8 cellular contexts compared by ENCODE assay signal in genomic region chr16:10577305-10578202, GRCh38. TPM values are rescaled to one million over a fixed set of nuclear protein-coding genes. Genes with fewer than 3 reads are reported as not detected.
DNase-seq lines count a peak whose midpoint lies in the region; ATAC-seq and TF ChIP-seq lines count a peak whose summit lies in the region.

No MANE protein-coding gene starts in this region.

- TF ChIP-seq EP300 in stomach (IDR thresholded peaks at IDR 0.05) = no peak

- H3K14ac ChIP-seq in IMR-90 (replicated peaks; ENCODE audit: low read depth, low read length) = 0 out of 2 replicates have a peak overlapping the region, but pooled peaks have one; percentile 4

- H3K27me3 ChIP-seq in IMR-90 (ENCODE audit: control insufficient read depth, insufficient read depth, low read length) (no peaks in the 10 kb centered on the region), adipocyte (replicated peaks; ENCODE audit: control insufficient read depth, insufficient read depth, low read length) (no peaks in the 10 kb centered on the region), stomach (peaks cover 0 to 21% (median 0%) of the 10 kb centered on the region in 3 donors)

- H2AK9ac ChIP-seq in IMR-90 (replicated peaks; ENCODE audit: low read depth, low read length, poor library complexity) = peak overlapping the region; percentile 90

- peak overlapping the region; percentile 60 for H3K4ac ChIP-seq in IMR-90 (ENCODE audit: low read depth, low read length)

- H3K9me3 Mint-ChIP-seq in T-helper 2 cell treated with Interferon-gamma antibody and Interleukin-4, amounts not matched to agents 5 μg/mL and 100 μg/mL, for 36 hours = no peaks in the 10 kb centered on the region

- peak overlapping the region in 1 of 2 experiments; percentile 24; a peak in 1 of 4 replicates for H4K8ac ChIP-seq in IMR-90 (ENCODE audit: low read depth in 2 of 2, low read length in 2 of 2)

- peaks cover 20 to 56% of the 10 kb centered on the region in 2 experiments for H3K79me1 ChIP-seq in IMR-90 (ENCODE audit: low read depth in 1 of 2, low read length in 2 of 2)

- peaks cover 2% of the 10 kb centered on the region for H3K4me1 Mint-ChIP-seq in T-helper 2 cell treated with Interferon-gamma antibody and Interleukin-4, amounts not matched to agents 5 μg/mL and 100 μg/mL, for 36 hours (ENCODE audit: low read depth)

- H3K4me1 ChIP-seq in IMR-90 (ENCODE audit: control insufficient read depth, insufficient read depth, low read length) = peaks cover 27% of the 10 kb centered on the region
- H3K4me1 ChIP-seq in adipocyte (ENCODE audit: control insufficient read depth, insufficient read depth, low read length) = peaks cover 41% of the 10 kb centered on the region
- peaks cover 37 to 75% (median 57%) of the 10 kb centered on the region in 4 donors for H3K4me1 ChIP-seq in stomach

- H4K91ac ChIP-seq in IMR-90 (ENCODE audit: insufficient read depth, low read depth, low read length) = no peak overlapping the region

- no peak overlapping the region for H3K18ac ChIP-seq in IMR-90 (ENCODE audit: low read depth, low read length)

- H3K9me1 ChIP-seq in IMR-90 (ENCODE audit: insufficient read depth, low read length) = peaks cover 22% of the 10 kb centered on the region; the same call in 1 of the 2 replicates

- peaks cover 4% of the 10 kb centered on the region; the same call in 1 of the 2 replicates for H4K20me1 ChIP-seq in IMR-90 (ENCODE audit: insufficient read depth, low read length)

- H3K27ac ChIP-seq in IMR-90 (ENCODE audit: insufficient read depth, low read length) = no peak overlapping the region
- peak overlapping the region; percentile 60 to 97 (median 94) for H3K27ac ChIP-seq in stomach

- no peak for TF ChIP-seq POLR2A in IMR-90 (IDR thresholded peaks at IDR 0.05; ENCODE audit: low read depth, low read length)
- no peak for TF ChIP-seq POLR2A in stomach (IDR thresholded peaks at IDR 0.05)

- no peak overlapping the region for H3K27ac Mint-ChIP-seq in T-helper 2 cell treated with Interferon-gamma antibody and Interleukin-4, amounts not matched to agents 5 μg/mL and 100 μg/mL, for 36 hours

- POLR2A ChIA-PET in IMR-90 (lab: Charles Lee; ENCODE audit: unreplicated experiment) = no interaction called here

- H3K4me2 ChIP-seq in IMR-90 (ENCODE audit: low read depth, low read length) = no peak overlapping the region; the same call in 1 of the 2 replicates

- H3K36me3 ChIP-seq in IMR-90 (ENCODE audit: control insufficient read depth, insufficient read depth, low read length) (no peaks in the 10 kb centered on the region), adipocyte (ENCODE audit: control insufficient read depth, insufficient read depth, low read length, severe bottlenecking) (no peaks in the 10 kb centered on the region), stomach (no peaks in the 10 kb centered on the region)

- 0 out of 2 replicates have a peak overlapping the region, but pooled peaks have one; percentile 48 for H2BK120ac ChIP-seq in IMR-90 (ENCODE audit: low read depth, low read length)

- DNase-seq in IMR-90 (no peak), adipocyte (ENCODE audit: low read depth) (peak; percentile 64), islet precursor cell (peak; percentile 67), stomach (no peak), inferior parietal cortex (ENCODE audit: extremely low spot score) (no peak), sciatic nerve (ENCODE audit: low spot score) (no peak)
- no peak for DNase-seq in T-helper 2 cell treated with Interferon-gamma antibody and Interleukin-4, amounts not matched to agents 5 μg/mL and 100 μg/mL, for 36 hours (ENCODE audit: low spot score)

- no peak for TF ChIP-seq RAD21 in IMR-90 (IDR thresholded peaks at IDR 0.05; ENCODE audit: low read length)

- H4K5ac ChIP-seq in IMR-90 (ENCODE audit: low read depth, low read length) = no peak overlapping the region

- ATAC-seq in IMR-90 (ENCODE audit: low read depth) (no peak), GM18511 (IDR thresholded peaks at IDR 0.05; ENCODE audit: unreplicated experiment) (no peak), sciatic nerve (no peak)

- H3K9me3 ChIP-seq in IMR-90 (ENCODE audit: control insufficient read depth, insufficient read depth, low read length) (no peaks in the 10 kb centered on the region), adipocyte (ENCODE audit: control insufficient read depth, low read length) (no peaks in the 10 kb centered on the region), stomach (no peaks in the 10 kb centered on the region)

- no TSS peak for BruUV-seq in IMR-90 (replicated peaks; lab: Mats Ljungman, UMichigan)

- intact Hi-C loops in IMR-90 (cut with micrococcal nuclease) = no loop called here
- intact Hi-C loops in stomach (cut with DNase I; ENCODE audit: low total_unique reads) = no loop called here
- intact Hi-C loops in sciatic nerve (cut with DNase I) = no loop called here

- no peak overlapping the region for H3K4me3 Mint-ChIP-seq in T-helper 2 cell treated with Interferon-gamma antibody and Interleukin-4, amounts not matched to agents 5 μg/mL and 100 μg/mL, for 36 hours

- H3K27me3 Mint-ChIP-seq in T-helper 2 cell treated with Interferon-gamma antibody and Interleukin-4, amounts not matched to agents 5 μg/mL and 100 μg/mL, for 36 hours (ENCODE audit: low read depth) = peaks cover 40% of the 10 kb centered on the region

- CTCF ChIA-PET in IMR-90 (lab: Yijun Ruan, JAX) = no interaction called here

- H2AFZ ChIP-seq in IMR-90 (replicated peaks; ENCODE audit: low read length, poor library complexity) = peak overlapping the region; percentile 77

- H3K9ac ChIP-seq in IMR-90 (ENCODE audit: low read depth, low read length) = no peak overlapping the region
- no peak overlapping the region for H3K9ac ChIP-seq in adipocyte (ENCODE audit: low read length)

- TF ChIP-seq CTCF in IMR-90 (conservative IDR thresholded peaks at IDR 0.05; ENCODE audit: low read depth, low read length) (no peak), stomach (IDR thresholded peaks at IDR 0.05) (no peak)

- H3K4me3 ChIP-seq in IMR-90 (ENCODE audit: insufficient read depth, low read depth, low read length) = no peak overlapping the region
- no peak overlapping the region for H3K4me3 ChIP-seq in adipocyte (ENCODE audit: low read length)
- peak overlapping the region; percentile 79 to 90 (median 88) for H3K4me3 ChIP-seq in stomach

- in situ Hi-C loops in IMR-90 (cut with MboI; ENCODE audit: low sequenced_read_pairs) = no loop called here

- WGBS in IMR-90 (ENCODE audit: extremely low coverage in 2 of 2, insufficient read length in 1 of 2), 2 experiments = 11% methylated on average over 1 of the region's 17 CpGs; no CpG with 5 or more reads in 1 of the 2 experiments
- WGBS in stomach, 5 donors = 15 to 32% (median 26%) methylated on average over 10 to 17 of the region's 17 CpGs

- no peak overlapping the region for H2BK15ac ChIP-seq in IMR-90 (ENCODE audit: low read depth, low read length)

- dilution Hi-C loops in IMR-90 (cut with HindIII; ENCODE audit: low sequenced_read_pairs, unreplicated experiment) = no loop called here

- no peak overlapping the region for H2BK20ac ChIP-seq in IMR-90 (ENCODE audit: low read depth, low read length)

- no peak overlapping the region for H3K56ac ChIP-seq in IMR-90 (ENCODE audit: extremely low read depth, insufficient read depth, low read length)

- H3K23ac ChIP-seq in IMR-90 (ENCODE audit: low read depth, low read length) = no peak overlapping the region

- 0 out of 2 replicates have a peak overlapping the region, but pooled peaks have one; percentile 12 for H2AK5ac ChIP-seq in IMR-90 (ENCODE audit: low read depth, low read length)

- no peaks in the 10 kb centered on the region for H3K36me3 Mint-ChIP-seq in T-helper 2 cell treated with Interferon-gamma antibody and Interleukin-4, amounts not matched to agents 5 μg/mL and 100 μg/mL, for 36 hours (ENCODE audit: low read depth)

- no peak overlapping the region for H2BK5ac ChIP-seq in IMR-90 (ENCODE audit: low read depth, low read length, poor library complexity, severe bottlenecking)

TF ChIP-seq in IMR-90, 13 proteins besides CTCF, POLR2A, EP300 and RAD21:
- no peak for TF ChIP-seq MXI1 (IDR thresholded peaks at IDR 0.05; ENCODE audit: borderline replicate concordance, low read depth, low read length)
- TF ChIP-seq RCOR1 (IDR thresholded peaks at IDR 0.05; ENCODE audit: insufficient replicate concordance, low read length) = no peak
TF ChIP-seq in IMR-90: peak in this region for 0.

RNA-seq across cellular contexts. Expression of gene EMP2, which starts 2.8 kb away (rescaled TPM):
- total RNA-seq in IMR-90 (2012; rRNA removed) (17.8 and 18.3 TPM in 2 replicates), stomach (10 to 100 TPM; 24.5 to 57.6 (median 43.3) TPM), sciatic nerve (138 TPM)
- polyA plus RNA-seq in IMR-90 (2012; rRNA removed) (13.8 and 16.3 TPM in 2 replicates), stomach (10 to 100 TPM; 10.7 to 60.9 (median 11.7) TPM)
- polyA plus RNA-seq in IMR-90 (2012; cell fraction: cytosol; rRNA removed) = 7.1 and 7.3 TPM in 2 replicates
- 4.1 and 6.2 TPM in 2 replicates for polyA plus RNA-seq in IMR-90 (2012; cell fraction: nucleus; rRNA removed; ENCODE audit: low replicate concordance)

Comparison
In these comparisons a context has a peak if more than half of its experiments do, and no peak if none do; other contexts are left out.
1. DNase-seq: peak in adipocyte (single experiment) and islet precursor cell (single experiment); none in IMR-90 (single experiment), stomach (single experiment), inferior parietal cortex (single experiment), T-helper 2 cell treated with Interferon-gamma antibody and Interleukin-4, amounts not matched to agents 5 μg/mL and 100 μg/mL, for 36 hours (single experiment) and sciatic nerve (single experiment).
2. H3K4me3 ChIP-seq: peak in stomach (4 of 4); none in IMR-90 (single experiment) and adipocyte (single experiment).